In the genomic region with DNA sequence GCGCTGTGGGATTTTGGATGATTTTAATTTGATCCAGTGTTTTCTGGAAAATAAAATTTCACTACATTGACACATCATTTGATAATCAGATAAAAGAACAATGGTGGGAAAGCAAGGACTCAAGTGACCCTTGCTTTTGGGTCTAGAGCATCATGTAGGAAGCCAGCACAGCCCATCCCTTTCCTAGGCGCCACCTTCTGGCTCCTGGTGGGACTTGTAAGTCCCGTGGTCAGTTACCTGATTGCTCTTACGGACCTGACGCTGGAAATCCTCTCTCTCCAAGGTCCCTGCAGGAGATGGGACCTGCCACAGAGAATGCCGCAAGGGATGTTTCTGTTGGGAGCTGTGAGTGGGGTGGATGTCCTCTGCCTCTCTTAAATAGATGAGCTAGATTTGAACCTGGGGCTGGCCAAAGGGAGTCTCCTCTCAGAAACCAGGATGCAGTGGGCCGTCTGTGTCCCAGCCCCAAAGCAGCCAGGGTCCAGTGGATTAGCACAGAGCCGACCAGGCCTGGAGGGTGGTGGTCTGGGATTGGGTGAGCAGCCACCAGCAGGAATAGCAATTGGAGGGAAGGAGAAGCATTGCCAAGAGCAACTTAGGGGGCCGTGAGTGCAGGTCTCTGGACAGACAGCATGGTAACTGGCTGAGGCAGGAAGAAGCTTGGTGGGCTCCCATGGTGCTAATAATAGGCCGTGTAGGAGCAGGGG, we compare ENCODE assay signal across 10 cellular contexts. TPM values are rescaled to one million over a fixed set of nuclear protein-coding genes. Genes with fewer than 3 reads are reported as not detected.
DNase-seq lines count a peak whose midpoint lies in the region; ATAC-seq and TF ChIP-seq lines count a peak whose summit lies in the region.
"Had no signal": no experiment of that assay in that cellular context is flagged by ENCODE, and none has a peak within 500 bp of the region (broad histone marks: within the 10 kb centered on the region; RNA-seq: fewer than 3 reads in every experiment).

No MANE protein-coding gene starts in this region.

- H3K4me1 ChIP-seq in heart right ventricle (peaks cover 53 to 99% (median 92%) of the 10 kb centered on the region in 9 donors), PC-9 (replicated peaks; ENCODE audit: insufficient read depth) (peaks cover under 1% of the 10 kb centered on the region; the same call in 1 of the 2 replicates), gastroesophageal sphincter (peaks cover 7 to 100% (median 67%) of the 10 kb centered on the region in 3 donors), upper lobe of left lung (peaks cover 71 to 88% (median 77%) of the 10 kb centered on the region in 4 donors)

- H4K20me1 ChIP-seq in PC-9 (ENCODE audit: insufficient read depth): peaks cover 98% of the 10 kb centered on the region

- WGBS in heart right ventricle, 2 donors: 51 to 59% methylated on average over 10 of the region's 10 CpGs
- 66 to 70% methylated on average over 2 to 5 of the region's 10 CpGs for WGBS in gastroesophageal sphincter (ENCODE audit: low coverage in 1 of 2), 2 donors
- 60 to 66% methylated on average over 10 of the region's 10 CpGs for WGBS in upper lobe of left lung, 2 donors

- H3F3A ChIP-seq in PC-9 (ENCODE audit: insufficient read depth, low read depth): peaks cover 88% of the 10 kb centered on the region

- H3K27ac ChIP-seq in heart right ventricle (peak overlapping the region in 6 of 10 donors; percentile 10 to 74 (median 36)), PC-9 (0 out of 2 replicates have a peak overlapping the region, but pooled peaks have one; percentile 13), gastroesophageal sphincter (peak overlapping the region in 3 of 4 donors; percentile 3 to 80 (median 52)), upper lobe of left lung (peak overlapping the region in 3 of 4 donors; percentile 0 to 73 (median 58))
- H3K27ac ChIP-seq: epithelial cell of prostate had no signal

- no peak overlapping the region for H3K4me2 ChIP-seq in PC-9

- ATAC-seq in heart right ventricle (no peak), left cardiac atrium (no peak), gastroesophageal sphincter (no peak), upper lobe of left lung (ENCODE audit: low FRiP score in 2 of 2) (no peak), GM18498 (IDR thresholded peaks at IDR 0.05; ENCODE audit: unreplicated experiment) (no peak), GM19455 (IDR thresholded peaks at IDR 0.05; ENCODE audit: unreplicated experiment) (no peak)

- H3K4me3 ChIP-seq in heart right ventricle (no peak overlapping the region), PC-9 (no peak overlapping the region), gastroesophageal sphincter (no peak overlapping the region), upper lobe of left lung (no peak overlapping the region)

- intact Hi-C loops in heart right ventricle (cut with DNase I): loop anchor here in 1 of 10 donors (5.0 kb wide), 1 partner anchor 1049 kb away; no protein-coding TSS in a partner anchor
- intact Hi-C loops in left cardiac atrium (cut with DNase I): no loop called here
- intact Hi-C loops in PC-9 (cut with micrococcal nuclease; ENCODE audit: unreplicated experiment): no loop called here

- DNase-seq in heart right ventricle (no peak), left cardiac atrium (no peak), PC-9 (peak in 1 of 2 experiments; percentile 47), upper lobe of left lung (no peak), AG08395 (ENCODE audit: low spot score) (no peak)
- DNase-seq: SIG-M5 had no signal

- no peaks in the 10 kb centered on the region for H3K9me2 ChIP-seq in PC-9 (ENCODE audit: insufficient read depth)

- POLR2A ChIA-PET in PC-9 (lab: Charles Lee; ENCODE audit: unreplicated experiment): no interaction called here

- no peak for TF ChIP-seq EP300 in gastroesophageal sphincter (IDR thresholded peaks at IDR 0.05)
- TF ChIP-seq EP300 in upper lobe of left lung (IDR thresholded peaks at IDR 0.05): no peak

- TF ChIP-seq CTCF in heart right ventricle (IDR thresholded peaks at IDR 0.05): peak in 7 of 9 donors; percentile 44 to 67 (median 45)
- TF ChIP-seq CTCF in PC-9 (conservative IDR thresholded peaks at IDR 0.05): peak; percentile 60
- TF ChIP-seq CTCF in gastroesophageal sphincter (IDR thresholded peaks at IDR 0.05): peak in 3 of 4 experiments; percentile 20 to 43 (median 24)
- TF ChIP-seq CTCF in upper lobe of left lung (IDR thresholded peaks at IDR 0.05): peak in 2 of 6 experiments; percentile 26 to 33

- BruUV-seq in PC-9 (replicated peaks; lab: Mats Ljungman, UMichigan): no TSS peak

- no peak overlapping the region for H2AFZ ChIP-seq in PC-9

- H3K36me3 ChIP-seq in heart right ventricle (peaks cover 0 to 14% (median 0%) of the 10 kb centered on the region in 9 donors), PC-9 (ENCODE audit: low read depth) (peaks cover 67% of the 10 kb centered on the region), gastroesophageal sphincter (peaks cover 0 to 3% of the 10 kb centered on the region in 2 donors), upper lobe of left lung (peaks cover 0 to 65% (median 4%) of the 10 kb centered on the region in 4 donors)

- H3K79me2 ChIP-seq in PC-9 (ENCODE audit: low read depth): peaks cover 94% of the 10 kb centered on the region

- no peaks in the 10 kb centered on the region for H3K9me3 ChIP-seq in heart right ventricle
- no peaks in the 10 kb centered on the region for H3K9me3 ChIP-seq in PC-9 (ENCODE audit: insufficient read depth, low read depth)
- no peaks in the 10 kb centered on the region for H3K9me3 ChIP-seq in gastroesophageal sphincter
- no peaks in the 10 kb centered on the region for H3K9me3 ChIP-seq in upper lobe of left lung

- H3K27me3 ChIP-seq in heart right ventricle (no peaks in the 10 kb centered on the region), PC-9 (ENCODE audit: insufficient read depth, low read depth) (no peaks in the 10 kb centered on the region), gastroesophageal sphincter (no peaks in the 10 kb centered on the region), upper lobe of left lung (no peaks in the 10 kb centered on the region)

- CTCF ChIA-PET in PC-9 (lab: Charles Lee): no interaction called here

- TF ChIP-seq POLR2A in gastroesophageal sphincter (IDR thresholded peaks at IDR 0.05) (no peak), upper lobe of left lung (IDR thresholded peaks at IDR 0.05) (no peak)

RNA-seq across cellular contexts. Expression of a gene that starts 21.7 kb away (rescaled TPM):
- total RNA-seq in heart right ventricle (100 to 1,000 TPM in 9 of 10 donors, 10 to 100 TPM in 1; 91.9 to 380 (median 166) TPM), left cardiac atrium (100 to 1,000 TPM; 434 to 484 TPM), PC-9 (2021) (79.8 and 89.3 TPM in 2 replicates), gastroesophageal sphincter (100 to 1,000 TPM; 560 to 818 (median 738) TPM), upper lobe of left lung (100 to 1,000 TPM; 196 to 659 (median 531) TPM)
- 100 to 1,000 TPM; 134 to 173 TPM for polyA plus RNA-seq in heart right ventricle
